14 cellular contexts compared by ENCODE assay signal in genomic region chr19:15284896-15285295, GRCh38. TPM values are rescaled to one million over a fixed set of nuclear protein-coding genes. Genes with fewer than 3 reads are reported as not detected.
DNase-seq lines count a peak whose midpoint lies in the region; TF ChIP-seq lines count a peak whose summit lies in the region.
"Had no signal": no experiment of that assay in that cellular context is flagged by ENCODE, and none has a peak within 500 bp of the region (broad histone marks: within the 10 kb centered on the region; RNA-seq: fewer than 3 reads in every experiment).

No MANE protein-coding gene starts in this region.

- H3K9me3 ChIP-seq in spleen: no peaks in the 10 kb centered on the region
- H3K9me3 ChIP-seq in left ventricle myocardium inferior (replicated peaks): no peaks in the 10 kb centered on the region

- H3K27me3 ChIP-seq in spleen (replicated peaks in 1 of 7) (no peaks in the 10 kb centered on the region), brain microvascular endothelial cell (replicated peaks) (no peaks in the 10 kb centered on the region), left ventricle myocardium inferior (ENCODE audit: low read depth) (no peaks in the 10 kb centered on the region)

- H3K4me1 Mint-ChIP-seq in activated CD4-positive, alpha-beta T cell treated with anti-CD3 and anti-CD28 coated beads, Interleukin-2, amount 10 ng/mL, durations not matched to agents 24 days and 14 days: peaks cover 72% of the 10 kb centered on the region

- H3K27ac Mint-ChIP-seq in activated CD4-positive, alpha-beta T cell treated with anti-CD3 and anti-CD28 coated beads, Interleukin-2, amount 10 ng/mL, durations not matched to agents 24 days and 14 days: peak overlapping the region; percentile 85

- H3K4me3 Mint-ChIP-seq in activated CD4-positive, alpha-beta T cell treated with anti-CD3 and anti-CD28 coated beads, Interleukin-2, amount 10 ng/mL, durations not matched to agents 24 days and 14 days: no peak overlapping the region

- in situ Hi-C loops in brain microvascular endothelial cell (cut with HindIII; ENCODE audit: low pct_ligation_motif_present, low sequenced_read_pairs): no loop called here

- no peak for TF ChIP-seq CTCF in RWPE1 (conservative IDR thresholded peaks at IDR 0.05; ENCODE audit: low read depth)
- TF ChIP-seq CTCF in spleen (IDR thresholded peaks at IDR 0.05 in 8 of 11, conservative IDR thresholded peaks at IDR 0.05 in 3 of 11): no peak
- TF ChIP-seq CTCF in brain microvascular endothelial cell (IDR thresholded peaks at IDR 0.05; ENCODE audit: low read depth, low read length, missing control alignments): no peak
- no peak for TF ChIP-seq CTCF in left ventricle myocardium inferior (IDR thresholded peaks at IDR 0.05; ENCODE audit: borderline replicate concordance)
- TF ChIP-seq CTCF in coronary artery (IDR thresholded peaks at IDR 0.05): no peak

- CTCF ChIA-PET in RWPE1 (lab: Yijun Ruan, JAX): no interaction called here

- POLR2A ChIA-PET in RWPE1 (lab: Yijun Ruan, JAX; ENCODE audit: low non-redundant PET): no interaction called here

- no peaks in the 10 kb centered on the region for H3K27me3 Mint-ChIP-seq in activated CD4-positive, alpha-beta T cell treated with anti-CD3 and anti-CD28 coated beads, Interleukin-2, amount 10 ng/mL, durations not matched to agents 24 days and 14 days

- H3K4me3 ChIP-seq in spleen: no peak overlapping the region
- H3K4me3 ChIP-seq in brain microvascular endothelial cell (ENCODE audit: low read depth, low read length): no peak overlapping the region
- H3K4me3 ChIP-seq in left ventricle myocardium inferior: no peak overlapping the region
- no peak overlapping the region for H3K4me3 ChIP-seq in coronary artery

- DNase-seq in activated CD4-positive, alpha-beta T cell treated with anti-CD3 and anti-CD28 coated beads, Interleukin-2, amount 10 ng/mL, durations not matched to agents 24 days and 14 days: no peak
- DNase-seq in activated CD4-positive, alpha-beta T cell treated with anti-CD3 and anti-CD28 coated beads for 1 hour: no peak
- no peak for DNase-seq in RWPE1 (ENCODE audit: low spot score)
- DNase-seq in epithelial cell of prostate (ENCODE audit: low read depth, low spot score): no peak
- peak; percentile 66 for DNase-seq in spleen
- DNase-seq in brain microvascular endothelial cell: no peak
- no peak for DNase-seq in left ventricle myocardium inferior
- DNase-seq in coronary artery (ENCODE audit: low spot score): no peak
- DNase-seq: ACHN, HCEC 1CT, NCI-H1417 treated with DMSO at 0.1 percent for 48 hours, NCI-H524, SIG-M5 had no signal

- 68 to 88% (median 78%) methylated on average over 3 of the region's 3 CpGs for WGBS in spleen, 5 donors

- H3K27ac ChIP-seq in RWPE1 (peak overlapping the region; percentile 63), epithelial cell of prostate (peak overlapping the region; percentile 94), spleen (peak overlapping the region in 3 of 8 donors; percentile 39 to 48 (median 39)), brain microvascular endothelial cell (no peak overlapping the region), left ventricle myocardium inferior (replicated peaks) (no peak overlapping the region), coronary artery (no peak overlapping the region)

- TF ChIP-seq POLR2A in spleen (IDR thresholded peaks at IDR 0.05): no peak

- H3K4me1 ChIP-seq in spleen (peaks cover 99 to 100% (median 100%) of the 10 kb centered on the region in 6 donors), left ventricle myocardium inferior (peaks cover 100% of the 10 kb centered on the region)

- intact Hi-C loops in activated CD4-positive, alpha-beta T cell treated with anti-CD3 and anti-CD28 coated beads, Interleukin-2, amount 10 ng/mL, durations not matched to agents 24 days and 14 days (cut with micrococcal nuclease): no loop called here
- intact Hi-C loops in spleen (cut with DNase I; ENCODE audit: low total_unique reads): no loop called here
- intact Hi-C loops in left ventricle myocardium inferior (cut with micrococcal nuclease): no loop called here

- no peaks in the 10 kb centered on the region for H3K9me3 Mint-ChIP-seq in activated CD4-positive, alpha-beta T cell treated with anti-CD3 and anti-CD28 coated beads, Interleukin-2, amount 10 ng/mL, durations not matched to agents 24 days and 14 days

- H3K36me3 Mint-ChIP-seq in activated CD4-positive, alpha-beta T cell treated with anti-CD3 and anti-CD28 coated beads, Interleukin-2, amount 10 ng/mL, durations not matched to agents 24 days and 14 days (ENCODE audit: low read depth): peaks cover 4% of the 10 kb centered on the region

- no peaks in the 10 kb centered on the region for H3K36me3 ChIP-seq in spleen
- H3K36me3 ChIP-seq in brain microvascular endothelial cell (replicated peaks): no peaks in the 10 kb centered on the region
- H3K36me3 ChIP-seq in left ventricle myocardium inferior: no peaks in the 10 kb centered on the region

RNA-seq across cellular contexts. Expression of gene BRD4, which starts 47.4 kb away (rescaled TPM):
- total RNA-seq in activated CD4-positive, alpha-beta T cell treated with anti-CD3 and anti-CD28 coated beads, Interleukin-2, amount 10 ng/mL, durations not matched to agents 24 days and 14 days: 109 TPM in 2 replicates
- total RNA-seq in spleen (100 to 1,000 TPM in 4 of 7 donors, 10 to 100 TPM in 3; 50.7 to 146 (median 124) TPM), left ventricle myocardium inferior (60.9 TPM)
- polyA plus RNA-seq in spleen: 10 to 100 TPM; 10.3 to 35.9 (median 14.2) TPM

RNA-seq across cellular contexts. Expression of gene EPHX3, which starts 52.6 kb away (rescaled TPM):
- 0.09 and 0.16 TPM in 2 replicates for total RNA-seq in activated CD4-positive, alpha-beta T cell treated with anti-CD3 and anti-CD28 coated beads, Interleukin-2, amount 10 ng/mL, durations not matched to agents 24 days and 14 days
- total RNA-seq in spleen (1 to 10 TPM; 1.6 to 6.6 (median 3.8) TPM), left ventricle myocardium inferior (not detected)
- under 1 TPM; 0.13 to 0.67 (median 0.59) TPM for polyA plus RNA-seq in spleen
- total RNA-seq: skeletal muscle tissue had no signal

Comparison
In these comparisons a context has a peak if more than half of its experiments do, and no peak if none do; other contexts are left out.
1. H3K27ac ChIP-seq: peak in RWPE1 (single experiment) and epithelial cell of prostate (single experiment); none in brain microvascular endothelial cell (single experiment), left ventricle myocardium inferior (single experiment) and coronary artery (0 of 2).